ENCODE assay signal across 29 cellular contexts in the genomic region with DNA sequence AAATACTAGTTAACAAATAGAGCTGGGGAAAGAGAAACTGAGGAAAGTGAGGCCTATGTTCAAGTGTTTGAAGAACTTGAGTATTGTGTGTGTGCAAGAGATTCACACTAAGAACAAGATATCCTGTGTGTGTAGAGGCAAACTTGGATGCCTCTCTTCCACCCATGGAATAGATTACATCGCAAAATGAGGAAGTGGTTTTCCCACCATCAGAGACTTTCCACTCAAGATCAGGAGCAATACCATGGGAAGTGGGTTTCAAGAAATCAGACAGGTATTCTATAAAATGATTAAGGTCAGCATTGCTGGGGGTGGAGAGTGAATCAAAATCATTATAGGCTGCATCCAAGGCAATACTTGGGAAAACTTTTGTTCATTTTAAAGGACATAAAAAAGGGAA.
"Had no signal": no experiment of that assay in that cellular context is flagged by ENCODE, and none has a peak within 500 bp of the region (broad histone marks: within the 10 kb centered on the region; RNA-seq: fewer than 3 reads in every experiment).

No MANE protein-coding gene starts in this region.

- H3K36me3 ChIP-seq: ascending aorta, cardiac muscle cell had no signal

- DNase-seq: activated B cell treated with CpG ODN at 0.5 μM for 24 hours; activated CD4-positive, alpha-beta memory T cell treated with anti-CD3 and anti-CD28 coated beads, Interleukin-2, amount 10 ng/mL, durations not matched to agents 7 days and 5 days; activated CD4-positive, alpha-beta T cell treated with anti-CD3 and anti-CD28 coated beads for 4 hours; activated CD4-positive, alpha-beta T cell treated with anti-CD3 and anti-CD28 coated beads, Interleukin-2, amount 10 ng/mL, durations not matched to agents 24 days and 14 days; activated CD4-positive, alpha-beta T cell treated with anti-CD3 and anti-CD28 coated beads, Interleukin-2, amount 50 U/mL, for 1 hour; activated CD4-positive, alpha-beta T cell treated with anti-CD3 and anti-CD28 coated beads, Interleukin-2, amount 50 U/mL, for 4 hours; activated CD4-positive, CD25-positive, alpha-beta regulatory T cell treated with anti-CD3 and anti-CD28 coated beads, Interleukin-2, amount 50 U/mL, for 72 hours; activated CD8-positive, alpha-beta memory T cell treated with anti-CD3 and anti-CD28 coated beads for 24 hours; activated CD8-positive, alpha-beta memory T cell treated with anti-CD3 and anti-CD28 coated beads, Interleukin-2, amount 10 ng/mL, durations not matched to agents 7 days and 5 days; activated CD8-positive, alpha-beta memory T cell treated with anti-CD3 and anti-CD28 coated beads, Interleukin-2, amount 50 U/mL, for 48 hours; activated CD8-positive, alpha-beta T cell treated with anti-CD3 and anti-CD28 coated beads, Interleukin-2, amount 10 ng/mL, durations not matched to agents 7 days and 5 days; activated effector memory CD4-positive, alpha-beta T cell treated with Interleukin-2 at 50 U/mL for 16 hours; activated gamma-delta T cell; activated naive CD4-positive, alpha-beta T cell treated with anti-CD3 and anti-CD28 coated beads, Interleukin-2, amount 10 ng/mL, durations not matched to agents 7 days and 5 days; activated naive CD4-positive, alpha-beta T cell treated with Interleukin-2 at 50 U/mL for 16 hours; activated naive CD8-positive, alpha-beta T cell treated with anti-CD3 and anti-CD28 coated beads, Interleukin-2, amount 10 ng/mL, durations not matched to agents 7 days and 5 days; activated naive CD8-positive, alpha-beta T cell treated with anti-CD3 and anti-CD28 coated beads, Interleukin-2, amount 50 U/mL, for 24 hours; activated T-cell treated with anti-CD3 and anti-CD28 coated beads, Interleukin-2, amount 50 U/mL, for 24 hours; activated T-cell treated with anti-CD3 and anti-CD28 coated beads, Interleukin-2, amount 50 U/mL, for 48 hours; amygdala; anterior cingulate cortex; caudate nucleus; cerebellar nuclear complex; T-helper 2 cell; T-helper 9 cell had no signal

- FAIRE-seq: bronchial epithelial cell had no signal

- H3K4me1 ChIP-seq: ascending aorta had no signal

- H3K27me3 ChIP-seq: ascending aorta, cardiac muscle cell had no signal

- H3K4me3 ChIP-seq: ascending aorta, cardiac muscle cell had no signal

- H3K27ac ChIP-seq: ascending aorta, cardiac muscle cell, VCaP had no signal

- ATAC-seq: activated CD8-positive, alpha-beta memory T cell treated with anti-CD3 and anti-CD28 coated beads, Interleukin-2, amount 10 ng/mL, durations not matched to agents 7 days and 5 days; activated CD8-positive, alpha-beta T cell treated with anti-CD3 and anti-CD28 coated beads, Interleukin-2, amount 10 ng/mL, durations not matched to agents 7 days and 5 days; activated naive CD8-positive, alpha-beta T cell treated with anti-CD3 and anti-CD28 coated beads, Interleukin-2, amount 50 U/mL, for 24 hours had no signal

- H3K9me3 ChIP-seq: ascending aorta had no signal
